Comparison of ENCODE assay signal across 8 cellular contexts in genomic region chr16:89093602-89094251, GRCh38. TPM values are rescaled to one million over a fixed set of nuclear protein-coding genes. Genes with fewer than 3 reads are reported as not detected.
DNase-seq lines count a peak whose midpoint lies in the region; ATAC-seq, FAIRE-seq and TF ChIP-seq lines count a peak whose summit lies in the region.

Gene ACSF3, plus strand, starts transcription at chr16:89093852. Its CDS starts 6,830 bp downstream, at chr16:89100682.

- H3K36me3 ChIP-seq in OCI-LY1 (ENCODE audit: insufficient read depth, low read length) = peaks cover 12% of the 10 kb centered on the region

- no peaks in the 10 kb centered on the region for H3K9me3 Mint-ChIP-seq in activated T-cell treated with anti-CD3 and anti-CD28 coated beads, Interleukin-2, amount 50 U/mL, for 4 hours

- peaks cover 43% of the 10 kb centered on the region for H3K4me1 ChIP-seq in OCI-LY1 (ENCODE audit: insufficient read depth, low read length, severe bottlenecking)

- H3K4me2 ChIP-seq in OCI-LY1 (ENCODE audit: low read length) = peak within 1 kb of the TSS; percentile 83

- DNase-seq in D721Med (ENCODE audit: insufficient read length, low spot score) (peak; percentile 64), H4 (ENCODE audit: low spot score) (no peak), myocyte (ENCODE audit: low read depth) (peak; percentile 59), MV-4-11 (lab: John Stamatoyannopoulos, UW) (no peak)
- DNase-seq in activated T-cell treated with anti-CD3 and anti-CD28 coated beads, Interleukin-2, amount 50 U/mL, for 4 hours = peak; percentile 64
- peak; percentile 30 to 57 for DNase-seq in stimulated activated CD8-positive, alpha-beta memory T cell treated with anti-CD3 and anti-CD28 coated beads, Interleukin-7, amount 100 ng/mL, for 48 hours (ENCODE audit: extremely low read depth in 1 of 2, low read depth in 1 of 2)

- peaks cover 19% of the 10 kb centered on the region for H3K27me3 Mint-ChIP-seq in activated T-cell treated with anti-CD3 and anti-CD28 coated beads, Interleukin-2, amount 50 U/mL, for 4 hours (ENCODE audit: low read depth)

- peaks cover 7% of the 10 kb centered on the region; the same call in 1 of the 2 replicates for H3K27me3 ChIP-seq in OCI-LY1 (ENCODE audit: insufficient read depth, low read length)

- no peaks in the 10 kb centered on the region for H3K9me2 ChIP-seq in OCI-LY1 (ENCODE audit: low read depth, low read length)

- H3K9me3 ChIP-seq in OCI-LY1 (ENCODE audit: low read length) = no peaks in the 10 kb centered on the region

- peaks cover 12% of the 10 kb centered on the region for H3K79me2 ChIP-seq in OCI-LY1 (ENCODE audit: insufficient read depth, low read length)

- no peaks in the 10 kb centered on the region for H3F3A ChIP-seq in OCI-LY1 (ENCODE audit: insufficient read depth, low read length)

- H3K36me3 Mint-ChIP-seq in activated T-cell treated with anti-CD3 and anti-CD28 coated beads, Interleukin-2, amount 50 U/mL, for 4 hours (ENCODE audit: insufficient read depth) = peaks cover 1% of the 10 kb centered on the region

- no peak for TF ChIP-seq CTCF in D721Med (IDR thresholded peaks at IDR 0.05; ENCODE audit: insufficient read depth, missing control alignments)
- no peak for TF ChIP-seq CTCF in OCI-LY1 (IDR thresholded peaks at IDR 0.05; ENCODE audit: low read length)

- no peaks in the 10 kb centered on the region for H4K20me1 ChIP-seq in OCI-LY1 (ENCODE audit: insufficient read depth, low read length)

- peak within 1 kb of the TSS; percentile 96 for H3K9ac ChIP-seq in OCI-LY1 (ENCODE audit: low read length)

- FAIRE-seq in D721Med (lab: Jason Lieb, UNC) = no peak

- peak within 1 kb of the TSS; percentile 90 for H3K4me3 ChIP-seq in OCI-LY1 (ENCODE audit: low read depth, low read length, poor library complexity, severe bottlenecking)

- H3K4me3 Mint-ChIP-seq in activated T-cell treated with anti-CD3 and anti-CD28 coated beads, Interleukin-2, amount 50 U/mL, for 4 hours = peak within 1 kb of the TSS; percentile 96

- ATAC-seq in activated T-cell treated with anti-CD3 and anti-CD28 coated beads, Interleukin-2, amount 50 U/mL, for 4 hours = peak; percentile 47 to 56
- peak; percentile 65 for ATAC-seq in esophagus mucosa

- peak within 1 kb of the TSS; percentile 98 for H3K27ac ChIP-seq in OCI-LY1 (ENCODE audit: low read depth, low read length, poor library complexity, severe bottlenecking)

- H2AFZ ChIP-seq in OCI-LY1 (ENCODE audit: low read length) = no peak within 1 kb of the TSS

- peaks cover 45% of the 10 kb centered on the region for H3K4me1 Mint-ChIP-seq in activated T-cell treated with anti-CD3 and anti-CD28 coated beads, Interleukin-2, amount 50 U/mL, for 4 hours (ENCODE audit: low read depth)

RNA-seq across cellular contexts. Expression of gene ACSF3, which starts in this region (rescaled TPM):
- 25.9 and 37.4 TPM in 2 replicates for total RNA-seq in H4 (2014; rRNA removed; shearing (Covaris generic))
- total RNA-seq in activated T-cell treated with anti-CD3 and anti-CD28 coated beads, Interleukin-2, amount 50 U/mL, for 4 hours = 10 to 100 TPM; 32.5 to 38.7 (median 34.2) TPM
- total RNA-seq in esophagus mucosa (14.1 TPM), myocyte (17.3 and 19.7 TPM in 2 replicates)
- 11.3 TPM for polyA plus RNA-seq in myocyte (2012)

Comparison
In these comparisons a context has a peak if more than half of its experiments do, and no peak if none do; other contexts are left out.
1. DNase-seq: peak in D721Med (single experiment), activated T-cell treated with anti-CD3 and anti-CD28 coated beads, Interleukin-2, amount 50 U/mL, for 4 hours (single experiment), myocyte (single experiment) and stimulated activated CD8-positive, alpha-beta memory T cell treated with anti-CD3 and anti-CD28 coated beads, Interleukin-7, amount 100 ng/mL, for 48 hours (2 of 2); none in H4 (single experiment) and MV-4-11 (single experiment).